Comparison of ENCODE assay signal across 8 cellular contexts in genomic region chr9:37036237-37037136, GRCh38. TPM values are rescaled to one million over a fixed set of nuclear protein-coding genes. Genes with fewer than 3 reads are reported as not detected.
DNase-seq lines count a peak whose midpoint lies in the region; ATAC-seq and TF ChIP-seq lines count a peak whose summit lies in the region.

No MANE protein-coding gene starts in this region.

- no peaks in the 10 kb centered on the region for H3K9me3 ChIP-seq in GM23248 (ENCODE audit: low read depth)
- no peaks in the 10 kb centered on the region for H3K9me3 ChIP-seq in iPS-18c (ENCODE audit: control insufficient read depth, insufficient read depth, low read length)
- no peaks in the 10 kb centered on the region for H3K9me3 ChIP-seq in smooth muscle cell (replicated peaks; ENCODE audit: low read depth)

- H3K4me3 Mint-ChIP-seq in Calu3 (ENCODE audit: low read depth, unreplicated experiment): peak overlapping the region; percentile 68

- peak overlapping the region; percentile 66 for H3K4me3 ChIP-seq in GM23248
- peak overlapping the region; percentile 62 for H3K4me3 ChIP-seq in iPS-18c (ENCODE audit: insufficient read depth, low read depth, low read length)
- H3K4me3 ChIP-seq in smooth muscle cell: peak overlapping the region; percentile 61

- in situ Hi-C loops in GM23248 (cut with MboI): no loop called here

- H3K4me1 Mint-ChIP-seq in Calu3 (ENCODE audit: low read depth, unreplicated experiment): peaks cover 18% of the 10 kb centered on the region

- DNase-seq in Calu3 (no peak), GM23248 (peak; percentile 62), NCI-H748 (lab: John Stamatoyannopoulos, UW; ENCODE audit: unreplicated experiment) (peak; percentile 80), amniotic epithelial cell (ENCODE audit: low read depth) (peak; percentile 7), smooth muscle cell (lab: John Stamatoyannopoulos, UW; ENCODE audit: unreplicated experiment) (no peak), mesenteric fat pad (ENCODE audit: low spot score) (no peak)

- H3K9me2 ChIP-seq in GM23248 (ENCODE audit: insufficient read depth): no peaks in the 10 kb centered on the region

- peaks cover 5% of the 10 kb centered on the region for H3K36me3 Mint-ChIP-seq in Calu3 (ENCODE audit: insufficient read depth, unreplicated experiment)

- H2AFZ ChIP-seq in GM23248 (peak overlapping the region; percentile 83), smooth muscle cell (ENCODE audit: low read depth) (peak overlapping the region; percentile 96)

- intact Hi-C loops in Calu3 (cut with micrococcal nuclease; ENCODE audit: unreplicated experiment): no loop called here

- TF ChIP-seq CTCF in Calu3 (IDR thresholded peaks at IDR 0.05; ENCODE audit: unreplicated experiment) (no peak), smooth muscle cell (IDR thresholded peaks at IDR 0.05; ENCODE audit: borderline replicate concordance, insufficient read depth, poor library complexity, severe bottlenecking) (no peak)

- H3K27me3 ChIP-seq in GM23248 (replicated peaks; ENCODE audit: insufficient read depth) (peaks cover 94% of the 10 kb centered on the region), smooth muscle cell (ENCODE audit: low read depth) (peaks cover 100% of the 10 kb centered on the region)

- no peaks in the 10 kb centered on the region for H4K20me1 ChIP-seq in GM23248 (ENCODE audit: insufficient read depth)
- H4K20me1 ChIP-seq in smooth muscle cell (ENCODE audit: low read depth): peaks cover 7% of the 10 kb centered on the region

- H3K27me3 Mint-ChIP-seq in Calu3 (ENCODE audit: unreplicated experiment): peaks cover 50% of the 10 kb centered on the region

- H3K4me2 ChIP-seq in GM23248 (ENCODE audit: unreplicated experiment): peak overlapping the region; percentile 74
- H3K4me2 ChIP-seq in smooth muscle cell: peak overlapping the region; percentile 97

- H3K4me1 ChIP-seq in GM23248 (ENCODE audit: insufficient read depth) (no peaks in the 10 kb centered on the region; the same call in none of the 2 replicates), smooth muscle cell (ENCODE audit: low read depth) (peaks cover 56% of the 10 kb centered on the region)

- peak overlapping the region; percentile 17 for H3K27ac Mint-ChIP-seq in Calu3 (ENCODE audit: unreplicated experiment)

- BruUV-seq in Calu3 (replicated peaks; lab: Mats Ljungman, UMichigan): no TSS peak

- no peaks in the 10 kb centered on the region for H3K36me3 ChIP-seq in GM23248 (ENCODE audit: low read depth)
- H3K36me3 ChIP-seq in smooth muscle cell (ENCODE audit: low read depth): no peaks in the 10 kb centered on the region

- H3K9ac ChIP-seq in GM23248: no peak overlapping the region
- no peak overlapping the region for H3K9ac ChIP-seq in smooth muscle cell (ENCODE audit: low read depth)

- no peaks in the 10 kb centered on the region for H3K9me3 Mint-ChIP-seq in Calu3 (ENCODE audit: low read depth, unreplicated experiment)

- CTCF ChIA-PET in Calu3 (lab: Charles Lee): no interaction called here

- H3K27ac ChIP-seq in GM23248 (no peak overlapping the region), smooth muscle cell (ENCODE audit: low read depth) (no peak overlapping the region)

- 7 to 9% methylated on average over 67 to 73 of the region's 76 CpGs for WGBS in GM23248 (ENCODE audit: low coverage in 1 of 2, low lambda C conversion rate in 2 of 2, missing lambda C conversion rate in 2 of 2), 2 experiments
- WGBS in smooth muscle cell (ENCODE audit: low lambda C conversion rate): 3% methylated on average over 62 of the region's 76 CpGs

- H3K79me2 ChIP-seq in GM23248 (ENCODE audit: insufficient read depth): no peaks in the 10 kb centered on the region
- H3K79me2 ChIP-seq in smooth muscle cell (ENCODE audit: low read depth): no peaks in the 10 kb centered on the region

- ATAC-seq in GM18519 (IDR thresholded peaks at IDR 0.05; ENCODE audit: low FRiP score, unreplicated experiment): no peak

- H3F3A ChIP-seq in GM23248 (ENCODE audit: insufficient read depth) (no peaks in the 10 kb centered on the region), smooth muscle cell (ENCODE audit: low read depth) (no peaks in the 10 kb centered on the region)

RNA-seq across cellular contexts. Expression of gene PAX5, which starts 2.4 kb away (rescaled TPM):
- total RNA-seq in Calu3 (2022): not detected in 2 replicates
- not detected in 2 replicates for total RNA-seq in GM23248 (2014; rRNA removed; shearing (Covaris generic))
- 0.09 TPM in 1 of 2 replicates, not detected in the other for polyA plus RNA-seq in GM23248 (2016; fragmentation: Nextera tagmentation; extraction: Ambion mirVana)
- under 0.01 and 0.09 TPM in 2 replicates for total RNA-seq in smooth muscle cell
- polyA plus RNA-seq in smooth muscle cell: not detected in 2 replicates
- total RNA-seq in mesenteric fat pad: 0.06 TPM

Comparison
In these comparisons a context has a peak if more than half of its experiments do, and no peak if none do; other contexts are left out.
1. DNase-seq: peak in GM23248 (single experiment), NCI-H748 (single experiment) and amniotic epithelial cell (single experiment); none in Calu3 (single experiment), smooth muscle cell (single experiment) and mesenteric fat pad (single experiment).
2. Peak in every context shown above with its lines, with median percentiles within 50 percentile points of each other: H3K4me3 ChIP-seq.